Comparison of ENCODE assay signal across 14 cellular contexts in the genomic region with DNA sequence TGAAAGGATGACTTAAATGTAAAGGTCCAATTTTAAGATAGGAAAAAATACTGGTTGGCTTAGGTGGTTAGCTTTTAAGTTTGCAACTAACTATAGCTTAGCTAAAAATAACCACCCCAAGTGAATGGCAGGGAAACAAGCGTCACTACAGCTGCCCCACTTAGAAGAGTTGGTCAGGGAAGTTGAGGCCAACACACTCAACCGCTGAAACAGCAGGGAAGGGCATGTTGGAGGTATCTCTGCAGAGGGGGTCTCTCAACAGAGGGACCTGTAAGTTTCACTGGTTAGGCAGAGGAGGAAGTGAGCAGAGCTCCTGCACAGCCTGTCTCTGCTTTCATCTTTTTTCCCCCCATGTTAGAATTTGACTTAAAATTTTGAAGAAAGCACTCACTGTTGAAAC.
DNase-seq lines count a peak whose midpoint lies in the region; ATAC-seq, FAIRE-seq and TF ChIP-seq lines count a peak whose summit lies in the region.
"Had no signal": no experiment of that assay in that cellular context is flagged by ENCODE, and none has a peak within 500 bp of the region (broad histone marks: within the 10 kb centered on the region; RNA-seq: fewer than 3 reads in every experiment).

No MANE protein-coding gene starts in this region.

- intact Hi-C loops in GM12878 (cut with micrococcal nuclease; ENCODE audit: unreplicated experiment) = loop anchor here (5.0 kb wide), 1 partner anchor 69 kb away; no protein-coding TSS in a partner anchor

- no TSS peak for BruUV-seq in GM12878 (replicated peaks; lab: Mats Ljungman, UMichigan)

- no peaks in the 10 kb centered on the region; a peak in 1 of 4 replicates for H3K36me3 ChIP-seq in GM12878 (ENCODE audit: control insufficient read depth in 2 of 2, insufficient read depth in 2 of 2, low read length in 1 of 2)
- H3K36me3 ChIP-seq: pancreas, SJCRH30 had no signal

- peak; percentile 61 for FAIRE-seq in GM12878 (lab: Jason Lieb, UNC)
- FAIRE-seq: pancreas had no signal

- TF ChIP-seq CTCF in GM12878 (IDR thresholded peaks at IDR 0.05 in 2 of 3, conservative IDR thresholded peaks at IDR 0.05 in 1 of 3; ENCODE audit: control insufficient read depth in 2 of 3, extremely low read depth in 1 of 3, insufficient read depth in 1 of 3, low read depth in 3 of 3, low read length in 3 of 3) = no peak

- DNase-seq in GM12878 (ENCODE audit: low read depth, low spot score) (peak; percentile 62), NCI-H2107 (lab: John Stamatoyannopoulos, UW) (no peak), iPS-NIHi7 (ENCODE audit: extremely low spot score) (no peak), DMS53 treated with DMSO at 0.1 percent for 48 hours (lab: John Stamatoyannopoulos, UW; ENCODE audit: unreplicated experiment) (no peak)
- DNase-seq: activated T-cell treated with anti-CD3 and anti-CD28 coated beads for 4 hours; CD4-positive, CD25-positive, alpha-beta regulatory T cell; NCI-H345; pancreas; SJCRH30 had no signal

- TF ChIP-seq POLR2A in GM12878 (IDR thresholded peaks at IDR 0.05; ENCODE audit: low read depth, low read length) = no peak

- peaks cover 29% of the 10 kb centered on the region for H3K4me1 ChIP-seq in GM12878 (ENCODE audit: control insufficient read depth, insufficient read depth, low read length)

- SMC1A ChIA-PET in GM12878 (lab: Charles Lee; ENCODE audit: uncharacterized antibody, unreplicated experiment) = interaction anchor here (0.7 to 9.1 kb wide), 26 partner anchors 9 to 412 kb away, joined by 3 to 121 read pairs (median 4); a partner anchor contains a TSS

- 3% methylated on average over 2 of the region's 2 CpGs for WGBS in GM12878 (ENCODE audit: insufficient coverage, insufficient replicate concordance, low lambda C conversion rate, missing lambda C conversion rate)

- POLR2A ChIA-PET in GM12878 (lab: Charles Lee) = interaction anchor here (0.7 to 2.8 kb wide), 9 partner anchors 15 to 412 kb away, joined by 3 to 9 read pairs (median 4); no protein-coding TSS in a partner anchor

- CTCF ChIA-PET in GM12878 (lab: Yijun Ruan, JAX) = interaction anchor here (0.7 to 4.8 kb wide), 12 partner anchors 9 to 326 kb away, joined by 3 to 26 read pairs (median 4); no protein-coding TSS in a partner anchor

- in situ Hi-C loops in GM12878 (cut with MboI) = no loop called here

- ATAC-seq in GM18502 (IDR thresholded peaks at IDR 0.05; ENCODE audit: poor library complexity, unreplicated experiment) = peak; percentile 71
- peak; percentile 53 for ATAC-seq in GM21360 (IDR thresholded peaks at IDR 0.05; ENCODE audit: unreplicated experiment)
- peak; percentile 66 for ATAC-seq in HG03354 (IDR thresholded peaks at IDR 0.05; ENCODE audit: poor library complexity, severe bottlenecking, unreplicated experiment)
- peak; percentile 72 for ATAC-seq in GM12878
- ATAC-seq in activated CD4-positive, CD25-positive, alpha-beta regulatory T cell treated with anti-CD3 and anti-CD28 coated beads, Interleukin-2, amount 50 U/mL, for 24 hours = no peak

- peak; percentile 40 to 53; a peak in 2 of 4 replicates for TF ChIP-seq EP300 in GM12878 (IDR thresholded peaks at IDR 0.05; ENCODE audit: borderline replicate concordance in 1 of 2, control insufficient read depth in 1 of 2, low read depth in 2 of 2, low read length in 2 of 2)

- H3K27me3 ChIP-seq in GM12878 (replicated peaks in 1 of 2; ENCODE audit: control insufficient read depth in 2 of 2, insufficient read depth in 2 of 2, low read length in 1 of 2) = no peaks in the 10 kb centered on the region
- H3K27me3 ChIP-seq: hepatocyte, pancreas, SJCRH30 had no signal

- H4K20me1 ChIP-seq in GM12878 (ENCODE audit: control insufficient read depth, insufficient read depth) = no peaks in the 10 kb centered on the region

- H3K27ac ChIP-seq in GM12878 (ENCODE audit: control insufficient read depth, insufficient read depth) = peak overlapping the region; percentile 93
- H3K27ac ChIP-seq: pancreas, SJCRH30 had no signal

- peaks cover 3% of the 10 kb centered on the region for H3K79me2 ChIP-seq in GM12878 (ENCODE audit: control insufficient read depth, insufficient read depth, low read length)

- H3K4me2 ChIP-seq in GM12878 (ENCODE audit: control insufficient read depth, insufficient read depth) = peak overlapping the region; percentile 65
- H3K4me2 ChIP-seq: hepatocyte had no signal

- H3K9me3 ChIP-seq in GM12878 (replicated peaks; ENCODE audit: control insufficient read depth, insufficient read depth, low read length) = no peaks in the 10 kb centered on the region
- H3K9me3 ChIP-seq: pancreas, SJCRH30 had no signal

- peak overlapping the region; percentile 51; the same call in 1 of the 2 replicates for H3K9ac ChIP-seq in GM12878 (ENCODE audit: control insufficient read depth, insufficient read depth, low read length)

- no peak for TF ChIP-seq RAD21 in GM12878 (IDR thresholded peaks at IDR 0.05; ENCODE audit: insufficient read depth, low read depth, low read length)

- no peak overlapping the region for H2AFZ ChIP-seq in GM12878 (ENCODE audit: control insufficient read depth, low read depth, low read length)
- H2AFZ ChIP-seq: hepatocyte had no signal

- peak overlapping the region; percentile 16; the same call in 1 of the 2 replicates for H3K4me3 ChIP-seq in GM12878
- H3K4me3 ChIP-seq: hepatocyte, pancreas, SJCRH30 had no signal

- RAD21 ChIA-PET in GM12878 (lab: Charles Lee; ENCODE audit: unreplicated experiment) = interaction anchor here (0.7 to 5.2 kb wide), 15 partner anchors 9 to 412 kb away, joined by 3 to 51 read pairs (median 4); a partner anchor contains a TSS

TF ChIP-seq in GM12878, 131 proteins besides CTCF, POLR2A, EP300 and RAD21 (continues in another document):
- 0 out of 2 replicates have a peak, but pooled peaks have one; percentile 37 for TF ChIP-seq PAX5 (IDR thresholded peaks at IDR 0.05; ENCODE audit: borderline replicate concordance, low read depth, low read length)
- peak; percentile 44; the same call in 1 of the 2 replicates for TF ChIP-seq DPF2 (IDR thresholded peaks at IDR 0.05)
- TF ChIP-seq STAT1 (conservative IDR thresholded peaks at IDR 0.05) = no peak
- no peak for TF ChIP-seq RCOR1 (conservative IDR thresholded peaks at IDR 0.05; ENCODE audit: low read depth, low read length)
- TF ChIP-seq ATF7 (IDR thresholded peaks at IDR 0.05; ENCODE audit: low read depth) = peak; percentile 21; the same call in 1 of the 2 replicates
- TF ChIP-seq, protein P1, sequence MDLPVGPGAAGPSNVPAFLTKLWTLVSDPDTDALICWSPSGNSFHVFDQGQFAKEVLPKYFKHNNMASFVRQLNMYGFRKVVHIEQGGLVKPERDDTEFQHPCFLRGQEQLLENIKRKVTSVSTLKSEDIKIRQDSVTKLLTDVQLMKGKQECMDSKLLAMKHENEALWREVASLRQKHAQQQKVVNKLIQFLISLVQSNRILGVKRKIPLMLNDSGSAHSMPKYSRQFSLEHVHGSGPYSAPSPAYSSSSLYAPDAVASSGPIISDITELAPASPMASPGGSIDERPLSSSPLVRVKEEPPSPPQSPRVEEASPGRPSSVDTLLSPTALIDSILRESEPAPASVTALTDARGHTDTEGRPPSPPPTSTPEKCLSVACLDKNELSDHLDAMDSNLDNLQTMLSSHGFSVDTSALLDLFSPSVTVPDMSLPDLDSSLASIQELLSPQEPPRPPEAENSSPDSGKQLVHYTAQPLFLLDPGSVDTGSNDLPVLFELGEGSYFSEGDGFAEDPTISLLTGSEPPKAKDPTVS (IDR thresholded peaks at IDR 0.05; ENCODE audit: low read depth, low read length) = no peak
- TF ChIP-seq IKZF2 (IDR thresholded peaks at IDR 0.05) = peak; percentile 62 to 78; a peak in 3 of 4 replicates
- TF ChIP-seq, protein P2, sequence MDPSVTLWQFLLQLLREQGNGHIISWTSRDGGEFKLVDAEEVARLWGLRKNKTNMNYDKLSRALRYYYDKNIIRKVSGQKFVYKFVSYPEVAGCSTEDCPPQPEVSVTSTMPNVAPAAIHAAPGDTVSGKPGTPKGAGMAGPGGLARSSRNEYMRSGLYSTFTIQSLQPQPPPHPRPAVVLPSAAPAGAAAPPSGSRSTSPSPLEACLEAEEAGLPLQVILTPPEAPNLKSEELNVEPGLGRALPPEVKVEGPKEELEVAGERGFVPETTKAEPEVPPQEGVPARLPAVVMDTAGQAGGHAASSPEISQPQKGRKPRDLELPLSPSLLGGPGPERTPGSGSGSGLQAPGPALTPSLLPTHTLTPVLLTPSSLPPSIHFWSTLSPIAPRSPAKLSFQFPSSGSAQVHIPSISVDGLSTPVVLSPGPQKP (IDR thresholded peaks at IDR 0.05; ENCODE audit: low read depth, low read length) = no peak
- TF ChIP-seq, protein P3, sequence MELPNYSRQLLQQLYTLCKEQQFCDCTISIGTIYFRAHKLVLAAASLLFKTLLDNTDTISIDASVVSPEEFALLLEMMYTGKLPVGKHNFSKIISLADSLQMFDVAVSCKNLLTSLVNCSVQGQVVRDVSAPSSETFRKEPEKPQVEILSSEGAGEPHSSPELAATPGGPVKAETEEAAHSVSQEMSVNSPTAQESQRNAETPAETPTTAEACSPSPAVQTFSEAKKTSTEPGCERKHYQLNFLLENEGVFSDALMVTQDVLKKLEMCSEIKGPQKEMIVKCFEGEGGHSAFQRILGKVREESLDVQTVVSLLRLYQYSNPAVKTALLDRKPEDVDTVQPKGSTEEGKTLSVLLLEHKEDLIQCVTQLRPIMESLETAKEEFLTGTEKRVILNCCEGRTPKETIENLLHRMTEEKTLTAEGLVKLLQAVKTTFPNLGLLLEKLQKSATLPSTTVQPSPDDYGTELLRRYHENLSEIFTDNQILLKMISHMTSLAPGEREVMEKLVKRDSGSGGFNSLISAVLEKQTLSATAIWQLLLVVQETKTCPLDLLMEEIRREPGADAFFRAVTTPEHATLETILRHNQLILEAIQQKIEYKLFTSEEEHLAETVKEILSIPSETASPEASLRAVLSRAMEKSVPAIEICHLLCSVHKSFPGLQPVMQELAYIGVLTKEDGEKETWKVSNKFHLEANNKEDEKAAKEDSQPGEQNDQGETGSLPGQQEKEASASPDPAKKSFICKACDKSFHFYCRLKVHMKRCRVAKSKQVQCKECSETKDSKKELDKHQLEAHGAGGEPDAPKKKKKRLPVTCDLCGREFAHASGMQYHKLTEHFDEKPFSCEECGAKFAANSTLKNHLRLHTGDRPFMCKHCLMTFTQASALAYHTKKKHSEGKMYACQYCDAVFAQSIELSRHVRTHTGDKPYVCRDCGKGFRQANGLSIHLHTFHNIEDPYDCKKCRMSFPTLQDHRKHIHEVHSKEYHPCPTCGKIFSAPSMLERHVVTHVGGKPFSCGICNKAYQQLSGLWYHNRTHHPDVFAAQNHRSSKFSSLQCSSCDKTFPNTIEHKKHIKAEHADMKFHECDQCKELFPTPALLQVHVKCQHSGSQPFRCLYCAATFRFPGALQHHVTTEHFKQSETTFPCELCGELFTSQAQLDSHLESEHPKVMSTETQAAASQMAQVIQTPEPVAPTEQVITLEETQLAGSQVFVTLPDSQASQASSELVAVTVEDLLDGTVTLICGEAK (IDR thresholded peaks at IDR 0.05; ENCODE audit: borderline replicate concordance) = no peak
- TF ChIP-seq CREB1 (IDR thresholded peaks at IDR 0.05; ENCODE audit: low read depth) = peak; percentile 50; the same call in 1 of the 2 replicates
- 0 out of 2 replicates have a peak, but pooled peaks have one; percentile 29 for TF ChIP-seq BCL11A (IDR thresholded peaks at IDR 0.05; ENCODE audit: low read depth, low read length)
- TF ChIP-seq SRF (IDR thresholded peaks at IDR 0.05; ENCODE audit: low read depth in 2 of 2, low read length in 2 of 2) = no peak

Comparison
In these comparisons a context has a peak if more than half of its experiments do, and no peak if none do; other contexts are left out.
1. ATAC-seq: peak in GM18502 (single experiment), GM21360 (single experiment), HG03354 (single experiment) and GM12878 (single experiment); none in activated CD4-positive, CD25-positive, alpha-beta regulatory T cell treated with anti-CD3 and anti-CD28 coated beads, Interleukin-2, amount 50 U/mL, for 24 hours (0 of 2).